8 cellular contexts compared by ENCODE assay signal in genomic region chr5:87268126-87268969, GRCh38. TPM values are rescaled to one million over a fixed set of nuclear protein-coding genes. Genes with fewer than 3 reads are reported as not detected.
DNase-seq lines count a peak whose midpoint lies in the region; ATAC-seq and TF ChIP-seq lines count a peak whose summit lies in the region.

No MANE protein-coding gene starts in this region.

- H3K36me3 Mint-ChIP-seq in activated T-cell treated with anti-CD3 and anti-CD28 coated beads, Interleukin-2, amount 50 U/mL, for 4 hours (ENCODE audit: insufficient read depth) = no peaks in the 10 kb centered on the region

- no peaks in the 10 kb centered on the region for H3K4me1 ChIP-seq in esophagus (ENCODE audit: control insufficient read depth in 2 of 2, insufficient read depth in 2 of 2, low read length in 1 of 2)
- peaks cover 6 to 11% of the 10 kb centered on the region in 2 donors for H3K4me1 ChIP-seq in mucosa of rectum (ENCODE audit: control insufficient read depth in 2 of 2, insufficient read depth in 2 of 2, low read length in 2 of 2)

- peak overlapping the region; percentile 83 to 88 for H3K9ac ChIP-seq in mucosa of rectum (ENCODE audit: low read depth in 1 of 2, low read length in 2 of 2)

- H3K27ac ChIP-seq in esophagus (ENCODE audit: low read depth in 2 of 2, low read length in 1 of 2) (peak overlapping the region; percentile 93 to 96), mucosa of rectum (ENCODE audit: low read depth in 2 of 2, low read length in 2 of 2) (peak overlapping the region; percentile 89 to 92)

- H3K9me3 Mint-ChIP-seq in activated T-cell treated with anti-CD3 and anti-CD28 coated beads, Interleukin-2, amount 50 U/mL, for 4 hours = no peaks in the 10 kb centered on the region

- peak; percentile 14 for DNase-seq in AG09309 (ENCODE audit: low read depth)
- DNase-seq in NOMO-1 (lab: John Stamatoyannopoulos, UW; ENCODE audit: unreplicated experiment in 2 of 2) = peak; percentile 80 to 87
- peak; percentile 65 for DNase-seq in activated T-cell treated with anti-CD3 and anti-CD28 coated beads, Interleukin-2, amount 50 U/mL, for 4 hours
- DNase-seq in stimulated activated CD8-positive, alpha-beta memory T cell treated with anti-CD3 and anti-CD28 coated beads, Interleukin-4, amount 100 ng/mL, for 48 hours = peak; percentile 82

- H3K4me3 ChIP-seq in AG09309 (ENCODE audit: control insufficient read depth, low read depth, low read length) (peak overlapping the region; percentile 99), esophagus (ENCODE audit: low read depth in 1 of 2, low read length in 2 of 2) (peak overlapping the region; percentile 73 to 81), mucosa of rectum (ENCODE audit: low read length in 2 of 2) (peak overlapping the region; percentile 95 to 99)

- WGBS in esophagus, 2 donors = 0% methylated on average over 49 of the region's 49 CpGs

- H3K36me3 ChIP-seq in esophagus (ENCODE audit: control insufficient read depth in 2 of 2, insufficient read depth in 2 of 2, low read length in 1 of 2) (no peaks in the 10 kb centered on the region), mucosa of rectum (ENCODE audit: control insufficient read depth in 2 of 2, insufficient read depth in 2 of 2, low read length in 2 of 2) (no peaks in the 10 kb centered on the region)

- ATAC-seq in GM18867 (IDR thresholded peaks at IDR 0.05; ENCODE audit: unreplicated experiment) (peak; percentile 53), HG03066 (IDR thresholded peaks at IDR 0.05; ENCODE audit: low read depth, unreplicated experiment) (peak; percentile 46)
- peak; percentile 66 to 72 for ATAC-seq in activated T-cell treated with anti-CD3 and anti-CD28 coated beads, Interleukin-2, amount 50 U/mL, for 4 hours

- H3K9me3 ChIP-seq in esophagus (ENCODE audit: control insufficient read depth in 2 of 2, insufficient read depth in 1 of 2, low read depth in 1 of 2, low read length in 1 of 2) = no peaks in the 10 kb centered on the region
- H3K9me3 ChIP-seq in mucosa of rectum (ENCODE audit: control insufficient read depth in 2 of 2, low read length in 2 of 2) = no peaks in the 10 kb centered on the region

- peak overlapping the region; percentile 98 for H3K4me3 Mint-ChIP-seq in activated T-cell treated with anti-CD3 and anti-CD28 coated beads, Interleukin-2, amount 50 U/mL, for 4 hours

- H3K27me3 ChIP-seq in esophagus (ENCODE audit: control insufficient read depth in 1 of 2, insufficient read depth in 2 of 2, low read length in 2 of 2) = no peaks in the 10 kb centered on the region
- no peaks in the 10 kb centered on the region for H3K27me3 ChIP-seq in mucosa of rectum (ENCODE audit: control insufficient read depth in 2 of 2, insufficient read depth in 2 of 2, low read length in 2 of 2)

- H3K27me3 Mint-ChIP-seq in activated T-cell treated with anti-CD3 and anti-CD28 coated beads, Interleukin-2, amount 50 U/mL, for 4 hours (ENCODE audit: low read depth) = no peaks in the 10 kb centered on the region

- H3K4me1 Mint-ChIP-seq in activated T-cell treated with anti-CD3 and anti-CD28 coated beads, Interleukin-2, amount 50 U/mL, for 4 hours (ENCODE audit: low read depth) = peaks cover 38% of the 10 kb centered on the region

- no peak for TF ChIP-seq CTCF in AG09309 (IDR thresholded peaks at IDR 0.05; ENCODE audit: control insufficient read depth, insufficient read depth, low read depth, low read length, missing control alignments)

RNA-seq across cellular contexts. Expression of gene RASA1, which starts 0.7 kb away (rescaled TPM):
- 10 to 100 TPM; 17.7 to 19.6 (median 19.1) TPM for total RNA-seq in activated T-cell treated with anti-CD3 and anti-CD28 coated beads, Interleukin-2, amount 50 U/mL, for 4 hours
- 1 to 10 TPM; 6.7 to 9.3 TPM for polyA plus RNA-seq in esophagus

Comparison
In these comparisons a context has a peak if more than half of its experiments do, and no peak if none do; other contexts are left out.
1. Peak in every context shown above with its lines: DNase-seq, ATAC-seq, H3K4me3 ChIP-seq and H3K27ac ChIP-seq.
2. DNase-seq: peak in every context shown above with its lines; median percentile 84 in NOMO-1; 82 in stimulated activated CD8-positive, alpha-beta memory T cell treated with anti-CD3 and anti-CD28 coated beads, Interleukin-4, amount 100 ng/mL, for 48 hours; 65 in activated T-cell treated with anti-CD3 and anti-CD28 coated beads, Interleukin-2, amount 50 U/mL, for 4 hours; 14 in AG09309.